In the genomic region with DNA sequence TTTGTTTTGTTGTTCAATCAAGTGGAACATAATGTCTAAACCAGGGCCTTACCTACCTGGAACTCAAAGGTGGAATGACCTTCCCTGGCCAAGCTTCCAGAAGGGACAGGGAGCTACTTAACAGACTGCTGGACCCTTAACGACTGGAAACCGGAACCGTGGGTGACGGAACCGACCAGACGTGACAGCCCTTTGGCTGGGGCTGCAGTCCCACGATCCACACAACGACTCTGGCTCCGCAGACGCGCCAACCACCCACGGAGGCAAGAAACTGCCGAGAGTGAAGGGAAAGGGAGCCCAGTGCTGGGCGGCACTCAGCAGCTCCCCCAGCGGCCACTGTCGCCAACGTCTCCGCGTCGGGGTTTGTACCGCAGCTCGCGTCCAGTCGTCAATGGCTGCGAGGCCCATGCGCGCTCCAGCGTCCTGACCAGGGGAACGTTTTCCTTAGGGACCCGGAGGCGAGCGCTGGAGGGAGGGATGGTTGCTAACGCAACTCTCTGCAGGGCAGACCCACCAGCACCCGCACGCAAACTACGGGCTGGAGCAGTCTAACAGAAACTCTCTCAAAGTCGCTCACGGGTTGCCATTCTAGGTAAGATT, we compare ENCODE assay signal across 9 cellular contexts. TPM values are rescaled to one million over a fixed set of nuclear protein-coding genes. Genes with fewer than 3 reads are reported as not detected.
DNase-seq lines count a peak whose midpoint lies in the region; TF ChIP-seq lines count a peak whose summit lies in the region.
"Had no signal": no experiment of that assay in that cellular context is flagged by ENCODE, and none has a peak within 500 bp of the region (broad histone marks: within the 10 kb centered on the region; RNA-seq: fewer than 3 reads in every experiment).

No MANE protein-coding gene starts in this region.

- H3K9ac ChIP-seq in fibroblast of lung (ENCODE audit: insufficient read depth, low read length), result no peak overlapping the region

- H3K27ac Mint-ChIP-seq in HFFc6 (no peak overlapping the region), nephron (peak overlapping the region; percentile 53 to 87 (median 70))
- H3K27ac Mint-ChIP-seq in stimulated activated naive CD8-positive, alpha-beta T cell treated with anti-CD3 and anti-CD28 coated beads, Interleukin-15, Interleukin-2, amounts not matched to agents 100 ng/mL and 50 ng/mL, for 24 hours, result peak overlapping the region; percentile 11

- H3K4me3 Mint-ChIP-seq in HFFc6, result peak overlapping the region; percentile 67; the same call in 1 of the 2 replicates
- H3K4me3 Mint-ChIP-seq in nephron, result peak overlapping the region; percentile 71 to 82 (median 75)
- H3K4me3 Mint-ChIP-seq in stimulated activated naive CD8-positive, alpha-beta T cell treated with anti-CD3 and anti-CD28 coated beads, Interleukin-15, Interleukin-2, amounts not matched to agents 100 ng/mL and 50 ng/mL, for 24 hours, result peak overlapping the region; percentile 56

- TF ChIP-seq CTCF in HFFc6 (IDR thresholded peaks at IDR 0.05) (peak; percentile 73), fibroblast of lung (conservative IDR thresholded peaks at IDR 0.05 in 1 of 2, IDR thresholded peaks at IDR 0.05 in 1 of 2; ENCODE audit: low read depth in 1 of 2, low read length in 2 of 2) (peak; percentile 72 to 91), nephron (IDR thresholded peaks at IDR 0.05; ENCODE audit: unreplicated experiment in 3 of 3) (peak; percentile 74 to 82 (median 79))

- 0 out of 2 replicates have a peak, but pooled peaks cover 5% of the 10 kb centered on the region for H3K36me3 Mint-ChIP-seq in HFFc6 (ENCODE audit: low read depth)
- H3K36me3 Mint-ChIP-seq in nephron (ENCODE audit: low read depth), result no peaks in the 10 kb centered on the region
- H3K36me3 Mint-ChIP-seq in stimulated activated naive CD8-positive, alpha-beta T cell treated with anti-CD3 and anti-CD28 coated beads, Interleukin-15, Interleukin-2, amounts not matched to agents 100 ng/mL and 50 ng/mL, for 24 hours (ENCODE audit: low read depth), result no peaks in the 10 kb centered on the region

- H3K27ac ChIP-seq in fibroblast of lung (ENCODE audit: insufficient read depth, low read length), result no peak overlapping the region

- H3K79me2 ChIP-seq in fibroblast of lung (ENCODE audit: control insufficient read depth, insufficient read depth, low read length), result no peaks in the 10 kb centered on the region

- peak overlapping the region; percentile 0 to 41 (median 18) for H3K4me3 ChIP-seq in fibroblast of lung (replicated peaks in 1 of 4; ENCODE audit: control extremely low read depth in 1 of 4, insufficient read depth in 1 of 4, low read depth in 3 of 4, low read length in 4 of 4)

- H3K36me3 ChIP-seq in fibroblast of lung (ENCODE audit: control insufficient read depth, insufficient read depth, low read length), result no peaks in the 10 kb centered on the region

- H3K27me3 Mint-ChIP-seq in HFFc6 (ENCODE audit: insufficient read depth), result peaks cover 12% of the 10 kb centered on the region
- peaks cover 6% of the 10 kb centered on the region for H3K27me3 Mint-ChIP-seq in nephron (ENCODE audit: low read depth)
- no peaks in the 10 kb centered on the region for H3K27me3 Mint-ChIP-seq in stimulated activated naive CD8-positive, alpha-beta T cell treated with anti-CD3 and anti-CD28 coated beads, Interleukin-15, Interleukin-2, amounts not matched to agents 100 ng/mL and 50 ng/mL, for 24 hours

- H3K4me1 ChIP-seq in fibroblast of lung (ENCODE audit: control insufficient read depth, extremely low read depth, insufficient read depth, low read length), result no peaks in the 10 kb centered on the region

- DNase-seq in HFFc6 (no peak), activated T-helper 1 cell treated with Interleukin-2 at 50 U/mL for 16 hours (ENCODE audit: low read depth) (peak; percentile 67), fibroblast of lung (ENCODE audit: low read depth in 2 of 2) (peak; percentile 53 to 58), NCI-H2227 (lab: John Stamatoyannopoulos, UW; ENCODE audit: unreplicated experiment) (no peak), NCI-H526 (lab: John Stamatoyannopoulos, UW) (no peak), LoVo (ENCODE audit: low spot score) (no peak)

- H3K4me1 Mint-ChIP-seq in HFFc6 (ENCODE audit: low read depth), result peaks cover 10% of the 10 kb centered on the region
- peaks cover 8% of the 10 kb centered on the region for H3K4me1 Mint-ChIP-seq in nephron
- H3K4me1 Mint-ChIP-seq in stimulated activated naive CD8-positive, alpha-beta T cell treated with anti-CD3 and anti-CD28 coated beads, Interleukin-15, Interleukin-2, amounts not matched to agents 100 ng/mL and 50 ng/mL, for 24 hours (ENCODE audit: low read depth), result peaks cover 27% of the 10 kb centered on the region

- H3K27me3 ChIP-seq in fibroblast of lung (ENCODE audit: control insufficient read depth, insufficient read depth, low read length), result peaks cover 12% of the 10 kb centered on the region

- no peaks in the 10 kb centered on the region for H4K20me1 ChIP-seq in fibroblast of lung (ENCODE audit: control insufficient read depth, extremely low read depth, insufficient read depth, low read length)

- H2AFZ ChIP-seq in fibroblast of lung (ENCODE audit: low read length), result peak overlapping the region; percentile 96

- no peaks in the 10 kb centered on the region for H3K9me3 ChIP-seq in fibroblast of lung (ENCODE audit: control insufficient read depth, insufficient read depth, low read depth, low read length)

- no peaks in the 10 kb centered on the region for H3K9me3 Mint-ChIP-seq in HFFc6
- no peaks in the 10 kb centered on the region for H3K9me3 Mint-ChIP-seq in nephron
- H3K9me3 Mint-ChIP-seq in stimulated activated naive CD8-positive, alpha-beta T cell treated with anti-CD3 and anti-CD28 coated beads, Interleukin-15, Interleukin-2, amounts not matched to agents 100 ng/mL and 50 ng/mL, for 24 hours, result no peaks in the 10 kb centered on the region

- peak overlapping the region; percentile 62 for H3K4me2 ChIP-seq in fibroblast of lung (ENCODE audit: extremely low read depth, insufficient read depth, low read length)

RNA-seq across cellular contexts. Expression of gene KIF22, which starts 5.5 kb away (rescaled TPM):
- 10 to 100 TPM; 26.4 to 50.3 (median 48.9) TPM for total RNA-seq in HFFc6 (2021; fragmentation: NEBNext Ultra II Directional; extraction: Animal tissue kit (Norgen Biotek cat#: 25700))
- 4.4 and 17.7 TPM in 2 replicates for total RNA-seq in fibroblast of lung
- polyA plus RNA-seq in fibroblast of lung, result 12.3 and 43.3 TPM in 2 replicates
- 15.3 and 41.2 TPM in 2 replicates for polyA plus RNA-seq in fibroblast of lung (2012)
- 24.0 and 72.1 TPM in 2 replicates for polyA minus RNA-seq in fibroblast of lung (ENCODE audit: low replicate concordance)

RNA-seq across cellular contexts. Expression of gene ZG16, which starts 6.9 kb away (rescaled TPM):
- not detected for total RNA-seq in HFFc6 (2021; fragmentation: NEBNext Ultra II Directional; extraction: Animal tissue kit (Norgen Biotek cat#: 25700))
- total RNA-seq in fibroblast of lung, result not detected in 2 replicates
- not detected in 2 replicates for polyA plus RNA-seq in fibroblast of lung
- not detected in 2 replicates for polyA plus RNA-seq in fibroblast of lung (2012)
- polyA minus RNA-seq in fibroblast of lung (ENCODE audit: low replicate concordance), result not detected in 2 replicates
- total RNA-seq: activated CD8-positive, alpha-beta memory T cell treated with anti-CD3 and anti-CD28 coated beads for 36 hours had no signal

RNA-seq across cellular contexts. Expression of gene MAZ, which starts 21.3 kb away (rescaled TPM):
- total RNA-seq in HFFc6 (2021; fragmentation: NEBNext Ultra II Directional; extraction: Animal tissue kit (Norgen Biotek cat#: 25700)), result 100 to 1,000 TPM; 148 to 178 (median 165) TPM
- 131 and 136 TPM in 2 replicates for total RNA-seq in fibroblast of lung
- 68.1 and 96.6 TPM in 2 replicates for polyA plus RNA-seq in fibroblast of lung
- polyA plus RNA-seq in fibroblast of lung (2012), result 153 and 184 TPM in 2 replicates
- polyA minus RNA-seq in fibroblast of lung (ENCODE audit: low replicate concordance), result 269 and 515 TPM in 2 replicates

RNA-seq across cellular contexts. Expression of gene PRRT2, which starts 27.0 kb away (rescaled TPM):
- total RNA-seq in HFFc6 (2021; fragmentation: NEBNext Ultra II Directional; extraction: Animal tissue kit (Norgen Biotek cat#: 25700)), result 1 to 10 TPM; 2.9 to 4.3 (median 3.6) TPM
- total RNA-seq in fibroblast of lung, result 2.1 TPM in 2 replicates
- polyA plus RNA-seq in fibroblast of lung, result 1.3 and 2.9 TPM in 2 replicates
- 1.9 and 3.1 TPM in 2 replicates for polyA plus RNA-seq in fibroblast of lung (2012)
- polyA minus RNA-seq in fibroblast of lung (ENCODE audit: low replicate concordance), result 5.5 and 5.9 TPM in 2 replicates

RNA-seq across cellular contexts. Expression of gene PAGR1, which starts 31.0 kb away (rescaled TPM):
- 10 to 100 TPM; 12.9 to 19.2 (median 17.7) TPM for total RNA-seq in HFFc6 (2021; fragmentation: NEBNext Ultra II Directional; extraction: Animal tissue kit (Norgen Biotek cat#: 25700))
- 10.7 and 12.1 TPM in 2 replicates for total RNA-seq in fibroblast of lung
- 10.0 and 16.2 TPM in 2 replicates for polyA plus RNA-seq in fibroblast of lung
- 12.3 and 19.5 TPM in 2 replicates for polyA plus RNA-seq in fibroblast of lung (2012)
- 1.2 and 1.7 TPM in 2 replicates for polyA minus RNA-seq in fibroblast of lung (ENCODE audit: low replicate concordance)

Comparison
In these comparisons a context has a peak if more than half of its experiments do, and no peak if none do; other contexts are left out.
1. DNase-seq: peak in activated T-helper 1 cell treated with Interleukin-2 at 50 U/mL for 16 hours (single experiment) and fibroblast of lung (2 of 2); none in HFFc6 (single experiment), NCI-H2227 (single experiment), NCI-H526 (0 of 2) and LoVo (single experiment).
2. Peak in every context shown above with its lines, with median percentiles within 50 percentile points of each other: H3K4me3 Mint-ChIP-seq and CTCF ChIP-seq.